ENCODE assay signal across 12 cellular contexts in genomic region chrX:150148749-150149672, GRCh38.
"Had no signal": no experiment of that assay in that cellular context is flagged by ENCODE, and none has a peak within 500 bp of the region (broad histone marks: within the 10 kb centered on the region; RNA-seq: fewer than 3 reads in every experiment).

No MANE protein-coding gene starts in this region.

- H3K9me3 Mint-ChIP-seq: activated CD4-positive, alpha-beta memory T cell treated with anti-CD3 and anti-CD28 coated beads, Interleukin-2, amount 10 ng/mL, durations not matched to agents 7 days and 5 days; activated T-cell treated with anti-CD3 and anti-CD28 coated beads, Interleukin-2, amount 50 U/mL, for 72 hours had no signal

- H3K27ac Mint-ChIP-seq: activated CD4-positive, alpha-beta memory T cell treated with anti-CD3 and anti-CD28 coated beads, Interleukin-2, amount 10 ng/mL, durations not matched to agents 7 days and 5 days; activated CD4-positive, alpha-beta T cell treated with anti-CD3 and anti-CD28 coated beads for 36 hours; activated T-cell treated with anti-CD3 and anti-CD28 coated beads, Interleukin-2, amount 50 U/mL, for 72 hours had no signal

- ATAC-seq: activated CD4-positive, alpha-beta T cell treated with anti-CD3 and anti-CD28 coated beads for 36 hours; activated T-cell treated with anti-CD3 and anti-CD28 coated beads, Interleukin-2, amount 50 U/mL, for 72 hours had no signal

- DNase-seq: activated CD4-positive, alpha-beta memory T cell treated with anti-CD3 and anti-CD28 coated beads, Interleukin-2, amount 10 ng/mL, durations not matched to agents 7 days and 5 days; activated CD4-positive, alpha-beta T cell treated with anti-CD3 and anti-CD28 coated beads for 36 hours; activated T-cell treated with anti-CD3 and anti-CD28 coated beads, Interleukin-2, amount 50 U/mL, for 72 hours; aorta; caudate nucleus; cortex of kidney; effector CD8-positive, alpha-beta T cell; left ventricle myocardium inferior; mesenchymal stem cell; stimulated activated CD4-positive, alpha-beta T cell treated with anti-CD3 and anti-CD28 coated beads, Interleukin-4, amount 100 ng/mL, for 4 hours; stomach; T1000 had no signal

- H3K4me1 Mint-ChIP-seq: activated CD4-positive, alpha-beta T cell treated with anti-CD3 and anti-CD28 coated beads for 36 hours had no signal

- H3K27me3 Mint-ChIP-seq: activated CD4-positive, alpha-beta T cell treated with anti-CD3 and anti-CD28 coated beads for 36 hours had no signal

- H3K4me3 Mint-ChIP-seq: activated CD4-positive, alpha-beta memory T cell treated with anti-CD3 and anti-CD28 coated beads, Interleukin-2, amount 10 ng/mL, durations not matched to agents 7 days and 5 days; activated CD4-positive, alpha-beta T cell treated with anti-CD3 and anti-CD28 coated beads for 36 hours; activated T-cell treated with anti-CD3 and anti-CD28 coated beads, Interleukin-2, amount 50 U/mL, for 72 hours had no signal
